15 cellular contexts compared by ENCODE assay signal in genomic region chr17:81662002-81662401, GRCh38. TPM values are rescaled to one million over a fixed set of nuclear protein-coding genes. Genes with fewer than 3 reads are reported as not detected.
DNase-seq lines count a peak whose midpoint lies in the region; ATAC-seq lines count a peak whose summit lies in the region.
"Had no signal": no experiment of that assay in that cellular context is flagged by ENCODE, and none has a peak within 500 bp of the region (broad histone marks: within the 10 kb centered on the region; RNA-seq: fewer than 3 reads in every experiment).

No MANE protein-coding gene starts in this region.

- CTCF ChIA-PET in activated CD4-positive, alpha-beta T cell treated with anti-CD3 and anti-CD28 coated beads, Interleukin-2, amount 10 ng/mL, durations not matched to agents 7 days and 5 days (lab: Charles Lee): interaction anchor here (0.6 to 0.9 kb wide), 2 partner anchors 14 to 61 kb away, joined by 3 read pairs; no protein-coding TSS in a partner anchor
- CTCF ChIA-PET in activated CD8-positive, alpha-beta T cell treated with anti-CD3 and anti-CD28 coated beads, Interleukin-2, amount 10 ng/mL, durations not matched to agents 7 days and 5 days (lab: Charles Lee): interaction anchor here (0.8 to 2.1 kb wide), 3 partner anchors 41 to 376 kb away, joined by 3 to 6 read pairs (median 3); partner anchors contain the start of genes DCXR and MRPL12

- POLR2A ChIA-PET in activated CD4-positive, alpha-beta T cell treated with anti-CD3 and anti-CD28 coated beads, Interleukin-2, amount 10 ng/mL, durations not matched to agents 7 days and 5 days (lab: Charles Lee): no interaction called here
- POLR2A ChIA-PET in activated naive CD8-positive, alpha-beta T cell treated with anti-CD3 and anti-CD28 coated beads, Interleukin-2, amount 10 ng/mL, durations not matched to agents 7 days and 5 days (lab: Charles Lee): interaction anchor here (0.8 to 1.5 kb wide), 4 partner anchors 9 to 612 kb away, joined by 3 to 18 read pairs (median 4); partner anchors contain the start of genes MRPL12, NPLOC4 and TSPAN10
- POLR2A ChIA-PET in activated CD8-positive, alpha-beta T cell treated with anti-CD3 and anti-CD28 coated beads, Interleukin-2, amount 10 ng/mL, durations not matched to agents 7 days and 5 days (lab: Charles Lee): interaction anchor here (0.7 to 5.3 kb wide), 5 partner anchors 9 to 266 kb away, joined by 3 to 31 read pairs (median 4); partner anchors contain the start of genes MAFG and MRPL12

- H3K27ac Mint-ChIP-seq in activated CD4-positive, alpha-beta T cell treated with anti-CD3 and anti-CD28 coated beads, Interleukin-2, amount 10 ng/mL, durations not matched to agents 7 days and 5 days: peak overlapping the region; percentile 99
- peak overlapping the region; percentile 19 for H3K27ac Mint-ChIP-seq in activated naive CD8-positive, alpha-beta T cell treated with anti-CD3 and anti-CD28 coated beads, Interleukin-2, amount 10 ng/mL, durations not matched to agents 7 days and 5 days
- no peak overlapping the region for H3K27ac Mint-ChIP-seq in activated naive CD8-positive, alpha-beta T cell treated with anti-CD3 and anti-CD28 coated beads for 36 hours
- peak overlapping the region; percentile 99 for H3K27ac Mint-ChIP-seq in activated CD8-positive, alpha-beta T cell treated with anti-CD3 and anti-CD28 coated beads, Interleukin-2, amount 10 ng/mL, durations not matched to agents 7 days and 5 days
- H3K27ac Mint-ChIP-seq: CD14-positive monocyte, IgD-negative memory B cell had no signal

- H3K4me1 Mint-ChIP-seq in activated CD4-positive, alpha-beta T cell treated with anti-CD3 and anti-CD28 coated beads, Interleukin-2, amount 10 ng/mL, durations not matched to agents 7 days and 5 days: peaks cover 40% of the 10 kb centered on the region
- H3K4me1 Mint-ChIP-seq in activated naive CD8-positive, alpha-beta T cell treated with anti-CD3 and anti-CD28 coated beads, Interleukin-2, amount 10 ng/mL, durations not matched to agents 7 days and 5 days: peaks cover 33% of the 10 kb centered on the region
- peaks cover 26% of the 10 kb centered on the region for H3K4me1 Mint-ChIP-seq in activated naive CD8-positive, alpha-beta T cell treated with anti-CD3 and anti-CD28 coated beads for 36 hours
- H3K4me1 Mint-ChIP-seq in activated CD8-positive, alpha-beta T cell treated with anti-CD3 and anti-CD28 coated beads, Interleukin-2, amount 10 ng/mL, durations not matched to agents 7 days and 5 days (ENCODE audit: low read depth): peaks cover 55% of the 10 kb centered on the region

- no peak for DNase-seq in activated CD4-positive, alpha-beta T cell treated with anti-CD3 and anti-CD28 coated beads, Interleukin-2, amount 10 ng/mL, durations not matched to agents 7 days and 5 days
- no peak for DNase-seq in activated CD4-positive, alpha-beta T cell treated with anti-CD3 and anti-CD28 coated beads, Interleukin-2, amount 50 U/mL, for 48 hours
- no peak for DNase-seq in activated naive CD8-positive, alpha-beta T cell treated with anti-CD3 and anti-CD28 coated beads, Interleukin-2, amount 10 ng/mL, durations not matched to agents 7 days and 5 days
- DNase-seq in activated naive CD8-positive, alpha-beta T cell treated with anti-CD3 and anti-CD28 coated beads for 36 hours: no peak
- DNase-seq in activated CD8-positive, alpha-beta T cell treated with anti-CD3 and anti-CD28 coated beads, Interleukin-2, amount 10 ng/mL, durations not matched to agents 7 days and 5 days: no peak
- DNase-seq in NCI-H82 treated with DMSO at 0.1 percent for 48 hours (lab: John Stamatoyannopoulos, UW; ENCODE audit: unreplicated experiment): no peak
- no peak for DNase-seq in SIG-M5 treated with dmso at 0.1 percent for 504 hours (lab: John Stamatoyannopoulos, UW; ENCODE audit: unreplicated experiment)
- DNase-seq: Calu3, DMS 273 treated with DMSO at 0.1 percent for 48 hours, HCEC 1CT had no signal

- H3K9me3 Mint-ChIP-seq in activated CD4-positive, alpha-beta T cell treated with anti-CD3 and anti-CD28 coated beads, Interleukin-2, amount 10 ng/mL, durations not matched to agents 7 days and 5 days: no peaks in the 10 kb centered on the region
- H3K9me3 Mint-ChIP-seq in activated naive CD8-positive, alpha-beta T cell treated with anti-CD3 and anti-CD28 coated beads, Interleukin-2, amount 10 ng/mL, durations not matched to agents 7 days and 5 days: no peaks in the 10 kb centered on the region
- no peaks in the 10 kb centered on the region for H3K9me3 Mint-ChIP-seq in activated naive CD8-positive, alpha-beta T cell treated with anti-CD3 and anti-CD28 coated beads for 36 hours
- H3K9me3 Mint-ChIP-seq in activated CD8-positive, alpha-beta T cell treated with anti-CD3 and anti-CD28 coated beads, Interleukin-2, amount 10 ng/mL, durations not matched to agents 7 days and 5 days (ENCODE audit: insufficient read depth): no peaks in the 10 kb centered on the region
- H3K9me3 Mint-ChIP-seq: IgD-negative memory B cell had no signal

- H3K4me3 Mint-ChIP-seq in activated CD4-positive, alpha-beta T cell treated with anti-CD3 and anti-CD28 coated beads, Interleukin-2, amount 10 ng/mL, durations not matched to agents 7 days and 5 days: no peak overlapping the region
- no peak overlapping the region for H3K4me3 Mint-ChIP-seq in activated naive CD8-positive, alpha-beta T cell treated with anti-CD3 and anti-CD28 coated beads, Interleukin-2, amount 10 ng/mL, durations not matched to agents 7 days and 5 days
- no peak overlapping the region for H3K4me3 Mint-ChIP-seq in activated naive CD8-positive, alpha-beta T cell treated with anti-CD3 and anti-CD28 coated beads for 36 hours
- H3K4me3 Mint-ChIP-seq in activated CD8-positive, alpha-beta T cell treated with anti-CD3 and anti-CD28 coated beads, Interleukin-2, amount 10 ng/mL, durations not matched to agents 7 days and 5 days: no peak overlapping the region
- H3K4me3 Mint-ChIP-seq: CD14-positive monocyte had no signal

- no peaks in the 10 kb centered on the region for H3K27me3 Mint-ChIP-seq in activated CD4-positive, alpha-beta T cell treated with anti-CD3 and anti-CD28 coated beads, Interleukin-2, amount 10 ng/mL, durations not matched to agents 7 days and 5 days
- no peaks in the 10 kb centered on the region for H3K27me3 Mint-ChIP-seq in activated naive CD8-positive, alpha-beta T cell treated with anti-CD3 and anti-CD28 coated beads, Interleukin-2, amount 10 ng/mL, durations not matched to agents 7 days and 5 days
- H3K27me3 Mint-ChIP-seq in activated naive CD8-positive, alpha-beta T cell treated with anti-CD3 and anti-CD28 coated beads for 36 hours: no peaks in the 10 kb centered on the region
- no peaks in the 10 kb centered on the region for H3K27me3 Mint-ChIP-seq in activated CD8-positive, alpha-beta T cell treated with anti-CD3 and anti-CD28 coated beads, Interleukin-2, amount 10 ng/mL, durations not matched to agents 7 days and 5 days (ENCODE audit: low read depth)
- H3K27me3 Mint-ChIP-seq: IgD-negative memory B cell had no signal

- ATAC-seq in activated naive CD8-positive, alpha-beta T cell treated with anti-CD3 and anti-CD28 coated beads, Interleukin-2, amount 10 ng/mL, durations not matched to agents 7 days and 5 days (ENCODE audit: low read depth): no peak
- ATAC-seq in activated CD8-positive, alpha-beta T cell treated with anti-CD3 and anti-CD28 coated beads, Interleukin-2, amount 10 ng/mL, durations not matched to agents 7 days and 5 days: no peak
- ATAC-seq in HG02938 (IDR thresholded peaks at IDR 0.05; ENCODE audit: unreplicated experiment): no peak
- ATAC-seq: GM12878 had no signal

- H3K36me3 Mint-ChIP-seq in activated CD4-positive, alpha-beta T cell treated with anti-CD3 and anti-CD28 coated beads, Interleukin-2, amount 10 ng/mL, durations not matched to agents 7 days and 5 days (ENCODE audit: low read depth): peaks cover 24% of the 10 kb centered on the region
- peaks cover 6% of the 10 kb centered on the region for H3K36me3 Mint-ChIP-seq in activated naive CD8-positive, alpha-beta T cell treated with anti-CD3 and anti-CD28 coated beads, Interleukin-2, amount 10 ng/mL, durations not matched to agents 7 days and 5 days
- H3K36me3 Mint-ChIP-seq in activated naive CD8-positive, alpha-beta T cell treated with anti-CD3 and anti-CD28 coated beads for 36 hours: peaks cover 24% of the 10 kb centered on the region
- peaks cover 24% of the 10 kb centered on the region for H3K36me3 Mint-ChIP-seq in activated CD8-positive, alpha-beta T cell treated with anti-CD3 and anti-CD28 coated beads, Interleukin-2, amount 10 ng/mL, durations not matched to agents 7 days and 5 days (ENCODE audit: low read depth)
- H3K36me3 Mint-ChIP-seq: IgD-negative memory B cell had no signal

RNA-seq across cellular contexts. Expression of gene OXLD1, which starts 4.4 kb away (rescaled TPM):
- total RNA-seq in activated CD4-positive, alpha-beta T cell treated with anti-CD3 and anti-CD28 coated beads, Interleukin-2, amount 10 ng/mL, durations not matched to agents 7 days and 5 days: 10 to 100 TPM; 43.6 to 49.9 TPM
- total RNA-seq in activated naive CD8-positive, alpha-beta T cell treated with anti-CD3 and anti-CD28 coated beads, Interleukin-2, amount 10 ng/mL, durations not matched to agents 7 days and 5 days: 10 to 100 TPM; 56.6 to 60.1 TPM
- total RNA-seq in activated naive CD8-positive, alpha-beta T cell treated with anti-CD3 and anti-CD28 coated beads for 36 hours: 10 to 100 TPM; 53.0 to 56.1 TPM
- total RNA-seq in activated CD8-positive, alpha-beta T cell treated with anti-CD3 and anti-CD28 coated beads, Interleukin-2, amount 10 ng/mL, durations not matched to agents 7 days and 5 days: 10 to 100 TPM; 48.5 to 52.3 TPM

RNA-seq across cellular contexts. Expression of gene CCDC137, which starts 4.5 kb away (rescaled TPM):
- total RNA-seq in activated CD4-positive, alpha-beta T cell treated with anti-CD3 and anti-CD28 coated beads, Interleukin-2, amount 10 ng/mL, durations not matched to agents 7 days and 5 days: 10 to 100 TPM; 30.2 to 33.8 TPM
- total RNA-seq in activated naive CD8-positive, alpha-beta T cell treated with anti-CD3 and anti-CD28 coated beads, Interleukin-2, amount 10 ng/mL, durations not matched to agents 7 days and 5 days: 10 to 100 TPM; 31.3 to 32.0 TPM
- total RNA-seq in activated naive CD8-positive, alpha-beta T cell treated with anti-CD3 and anti-CD28 coated beads for 36 hours: 10 to 100 TPM; 54.8 to 63.3 TPM
- 10 to 100 TPM; 42.3 to 43.7 TPM for total RNA-seq in activated CD8-positive, alpha-beta T cell treated with anti-CD3 and anti-CD28 coated beads, Interleukin-2, amount 10 ng/mL, durations not matched to agents 7 days and 5 days

RNA-seq across cellular contexts. Expression of gene PDE6G, which starts 5.7 kb away (rescaled TPM):
- total RNA-seq in activated CD4-positive, alpha-beta T cell treated with anti-CD3 and anti-CD28 coated beads, Interleukin-2, amount 10 ng/mL, durations not matched to agents 7 days and 5 days: 10 to 100 TPM; 19.8 to 24.7 TPM
- 10 to 100 TPM; 47.8 to 57.1 TPM for total RNA-seq in activated naive CD8-positive, alpha-beta T cell treated with anti-CD3 and anti-CD28 coated beads, Interleukin-2, amount 10 ng/mL, durations not matched to agents 7 days and 5 days
- 1 to 10 TPM; 8.6 to 9.1 TPM for total RNA-seq in activated naive CD8-positive, alpha-beta T cell treated with anti-CD3 and anti-CD28 coated beads for 36 hours
- total RNA-seq in activated CD8-positive, alpha-beta T cell treated with anti-CD3 and anti-CD28 coated beads, Interleukin-2, amount 10 ng/mL, durations not matched to agents 7 days and 5 days: 10 to 100 TPM; 76.5 to 80.3 TPM
- total RNA-seq: Calu3, H4 had no signal

RNA-seq across cellular contexts. Expression of gene ARL16, which starts 21.6 kb away (rescaled TPM):
- 10 to 100 TPM; 35.4 to 42.1 TPM for total RNA-seq in activated CD4-positive, alpha-beta T cell treated with anti-CD3 and anti-CD28 coated beads, Interleukin-2, amount 10 ng/mL, durations not matched to agents 7 days and 5 days
- 10 to 100 TPM; 17.7 to 19.0 TPM for total RNA-seq in activated naive CD8-positive, alpha-beta T cell treated with anti-CD3 and anti-CD28 coated beads, Interleukin-2, amount 10 ng/mL, durations not matched to agents 7 days and 5 days
- 10 to 100 TPM; 17.9 to 19.2 TPM for total RNA-seq in activated naive CD8-positive, alpha-beta T cell treated with anti-CD3 and anti-CD28 coated beads for 36 hours
- total RNA-seq in activated CD8-positive, alpha-beta T cell treated with anti-CD3 and anti-CD28 coated beads, Interleukin-2, amount 10 ng/mL, durations not matched to agents 7 days and 5 days: 10 to 100 TPM; 21.3 to 28.4 TPM

RNA-seq across cellular contexts. Expression of gene HGS, which starts 21.8 kb away (rescaled TPM):
- total RNA-seq in activated CD4-positive, alpha-beta T cell treated with anti-CD3 and anti-CD28 coated beads, Interleukin-2, amount 10 ng/mL, durations not matched to agents 7 days and 5 days: 100 to 1,000 TPM; 121 to 128 TPM
- 100 to 1,000 TPM; 152 to 164 TPM for total RNA-seq in activated naive CD8-positive, alpha-beta T cell treated with anti-CD3 and anti-CD28 coated beads, Interleukin-2, amount 10 ng/mL, durations not matched to agents 7 days and 5 days
- 100 to 1,000 TPM in 1 of 2 experiments, 10 to 100 TPM in 1; 99.3 to 107 TPM for total RNA-seq in activated naive CD8-positive, alpha-beta T cell treated with anti-CD3 and anti-CD28 coated beads for 36 hours
- total RNA-seq in activated CD8-positive, alpha-beta T cell treated with anti-CD3 and anti-CD28 coated beads, Interleukin-2, amount 10 ng/mL, durations not matched to agents 7 days and 5 days: 100 to 1,000 TPM; 107 to 128 TPM
